ENCODE assay signal across 26 cellular contexts in genomic region chr16:24683250-24683649, GRCh38.
"Had no signal": no experiment of that assay in that cellular context is flagged by ENCODE, and none has a peak within 500 bp of the region (broad histone marks: within the 10 kb centered on the region; RNA-seq: fewer than 3 reads in every experiment).

No MANE protein-coding gene starts in this region.

- H3K9me3 ChIP-seq: colonic mucosa, gastrocnemius medialis, psoas muscle, spleen, testis, tibial artery, upper lobe of left lung had no signal

- H3K4me3 ChIP-seq: colonic mucosa, gastrocnemius medialis, neural progenitor cell, psoas muscle, skin epidermis, spleen, testis, tibial artery, upper lobe of left lung had no signal

- DNase-seq: colonic mucosa; effector CD8-positive, alpha-beta T cell; foreskin fibroblast; gastrocnemius medialis; head of caudate nucleus; mesendoderm; midbrain; naive thymus-derived CD4-positive, alpha-beta T cell; nucleus accumbens; psoas muscle; right cardiac atrium; spleen; stimulated activated CD4-positive, alpha-beta T cell treated with anti-CD3 and anti-CD28 coated beads, Interleukin-4, amount 100 ng/mL, for 4 hours; stimulated activated naive CD8-positive, alpha-beta T cell treated with anti-CD3 and anti-CD28 coated beads, Interleukin-15, Interleukin-2, amounts not matched to agents 100 U/mL and 50 U/mL, for 24 hours; substantia nigra; testis; upper lobe of left lung had no signal

- H2AFZ ChIP-seq: neural progenitor cell had no signal

- H3K36me3 ChIP-seq: colonic mucosa, gastrocnemius medialis, neural progenitor cell, spleen, tibial artery, upper lobe of left lung had no signal

- H3K4me1 ChIP-seq: colonic mucosa, gastrocnemius medialis, psoas muscle, spleen, testis had no signal

- H3K9ac ChIP-seq: neural progenitor cell had no signal

- H3K4me2 ChIP-seq: neural progenitor cell had no signal

- ATAC-seq: esophagus mucosa; gastrocnemius medialis; left lobe of liver; naive thymus-derived CD4-positive, alpha-beta T cell; psoas muscle; right cardiac atrium; stimulated activated memory B cell treated with anti-CD40 and anti-IgM and Interleukin-4, amounts not matched to agents 10 μg/mL and 1 μg/mL and 100 μg/mL, for 72 hours; stimulated activated naive CD8-positive, alpha-beta T cell treated with anti-CD3 and anti-CD28 coated beads, Interleukin-15, Interleukin-2, amounts not matched to agents 100 U/mL and 50 U/mL, for 24 hours had no signal

- H3K27me3 ChIP-seq: colonic mucosa, gastrocnemius medialis, neural progenitor cell, testis, tibial artery, upper lobe of left lung had no signal

- FAIRE-seq: endometrium, keratinocyte, urothelium cell line had no signal

- H3K27ac ChIP-seq: colonic mucosa, gastrocnemius medialis, psoas muscle, skin epidermis, spleen, testis, tibial artery, upper lobe of left lung had no signal
